ENCODE assay signal across 1 cellular context in the genomic region with DNA sequence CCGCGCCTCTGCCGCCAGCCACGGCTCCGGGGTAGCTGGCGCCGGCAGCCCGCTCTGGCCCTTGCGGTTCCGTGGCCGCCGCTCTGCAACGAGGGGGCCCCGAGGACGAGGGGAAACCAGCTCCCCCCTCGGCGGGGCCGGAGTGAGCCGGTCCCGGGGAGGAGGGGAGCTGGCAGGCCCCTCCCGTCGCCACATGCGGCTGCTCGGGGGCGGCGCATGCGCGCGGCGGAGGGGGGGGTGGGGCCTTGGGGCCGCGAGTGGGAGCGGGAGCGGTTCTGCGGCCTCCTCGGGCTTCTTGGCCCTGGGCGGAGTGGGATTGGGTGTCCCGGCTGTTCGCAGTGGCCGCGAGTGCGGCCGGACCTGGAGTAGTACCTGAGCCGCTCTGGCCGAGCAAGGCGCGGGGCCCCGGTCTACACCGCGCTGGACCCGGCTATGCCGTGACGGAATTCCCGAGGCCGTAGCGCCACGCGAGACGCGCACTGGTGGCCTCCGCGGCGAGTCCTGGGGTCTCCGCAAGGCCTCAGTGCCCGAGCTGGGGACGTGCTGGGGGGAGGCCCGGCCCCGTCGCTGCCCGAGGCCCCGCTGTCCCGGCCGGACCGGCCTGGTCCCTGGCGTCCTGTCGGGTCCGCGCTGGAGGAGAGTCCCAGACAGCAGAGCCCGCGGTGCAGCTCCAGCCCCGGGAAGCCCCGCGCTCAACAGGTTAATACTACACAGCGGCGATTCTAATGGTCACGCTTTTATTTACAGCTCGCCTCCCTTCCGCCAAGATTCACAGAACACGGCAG.
TF ChIP-seq lines count a peak whose summit lies in the region.

No MANE protein-coding gene starts in this region.

TF ChIP-seq in HEK293, 187 proteins besides CTCF, POLR2A, EP300 and RAD21 (continued from another document):
- TF ChIP-seq, protein P1, sequence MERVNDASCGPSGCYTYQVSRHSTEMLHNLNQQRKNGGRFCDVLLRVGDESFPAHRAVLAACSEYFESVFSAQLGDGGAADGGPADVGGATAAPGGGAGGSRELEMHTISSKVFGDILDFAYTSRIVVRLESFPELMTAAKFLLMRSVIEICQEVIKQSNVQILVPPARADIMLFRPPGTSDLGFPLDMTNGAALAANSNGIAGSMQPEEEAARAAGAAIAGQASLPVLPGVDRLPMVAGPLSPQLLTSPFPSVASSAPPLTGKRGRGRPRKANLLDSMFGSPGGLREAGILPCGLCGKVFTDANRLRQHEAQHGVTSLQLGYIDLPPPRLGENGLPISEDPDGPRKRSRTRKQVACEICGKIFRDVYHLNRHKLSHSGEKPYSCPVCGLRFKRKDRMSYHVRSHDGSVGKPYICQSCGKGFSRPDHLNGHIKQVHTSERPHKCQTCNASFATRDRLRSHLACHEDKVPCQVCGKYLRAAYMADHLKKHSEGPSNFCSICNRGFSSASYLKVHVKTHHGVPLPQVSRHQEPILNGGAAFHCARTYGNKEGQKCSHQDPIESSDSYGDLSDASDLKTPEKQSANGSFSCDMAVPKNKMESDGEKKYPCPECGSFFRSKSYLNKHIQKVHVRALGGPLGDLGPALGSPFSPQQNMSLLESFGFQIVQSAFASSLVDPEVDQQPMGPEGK (tag by site-specific recombination; IDR thresholded peaks at IDR 0.05): peak; percentile 78
- peak; percentile 89 for TF ChIP-seq ZNF501 (tag by site-specific recombination; IDR thresholded peaks at IDR 0.05)
- no peak for TF ChIP-seq ZNF677 (tag by site-specific recombination; IDR thresholded peaks at IDR 0.05)
- TF ChIP-seq, protein P2, sequence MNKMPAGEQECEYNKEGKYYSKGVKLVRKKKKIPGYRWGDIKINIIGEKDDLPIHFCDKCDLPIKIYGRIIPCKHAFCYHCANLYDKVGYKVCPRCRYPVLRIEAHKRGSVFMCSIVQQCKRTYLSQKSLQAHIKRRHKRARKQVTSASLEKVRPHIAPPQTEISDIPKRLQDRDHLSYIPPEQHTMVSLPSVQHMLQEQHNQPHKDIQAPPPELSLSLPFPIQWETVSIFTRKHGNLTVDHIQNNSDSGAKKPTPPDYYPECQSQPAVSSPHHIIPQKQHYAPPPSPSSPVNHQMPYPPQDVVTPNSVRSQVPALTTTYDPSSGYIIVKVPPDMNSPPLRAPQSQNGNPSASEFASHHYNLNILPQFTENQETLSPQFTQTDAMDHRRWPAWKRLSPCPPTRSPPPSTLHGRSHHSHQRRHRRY (tag by site-specific recombination; IDR thresholded peaks at IDR 0.05): no peak
- TF ChIP-seq, protein P3, sequence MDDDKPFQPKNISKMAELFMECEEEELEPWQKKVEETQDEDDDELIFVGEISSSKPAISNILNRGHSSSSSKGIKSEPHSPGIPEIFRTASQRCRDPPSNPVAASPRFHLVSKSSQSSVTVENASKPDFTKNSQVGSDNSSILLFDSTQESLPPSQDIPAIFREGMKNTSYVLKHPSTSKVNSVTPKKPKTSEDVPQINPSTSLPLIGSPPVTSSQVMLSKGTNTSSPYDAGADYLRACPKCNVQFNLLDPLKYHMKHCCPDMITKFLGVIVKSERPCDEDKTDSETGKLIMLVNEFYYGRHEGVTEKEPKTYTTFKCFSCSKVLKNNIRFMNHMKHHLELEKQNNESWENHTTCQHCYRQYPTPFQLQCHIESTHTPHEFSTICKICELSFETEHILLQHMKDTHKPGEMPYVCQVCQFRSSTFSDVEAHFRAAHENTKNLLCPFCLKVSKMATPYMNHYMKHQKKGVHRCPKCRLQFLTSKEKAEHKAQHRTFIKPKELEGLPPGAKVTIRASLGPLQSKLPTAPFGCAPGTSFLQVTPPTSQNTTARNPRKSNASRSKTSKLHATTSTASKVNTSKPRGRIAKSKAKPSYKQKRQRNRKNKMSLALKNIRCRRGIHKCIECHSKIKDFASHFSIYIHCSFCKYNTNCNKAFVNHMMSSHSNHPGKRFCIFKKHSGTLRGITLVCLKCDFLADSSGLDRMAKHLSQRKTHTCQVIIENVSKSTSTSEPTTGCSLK (tag by site-specific recombination; IDR thresholded peaks at IDR 0.05): no peak
- TF ChIP-seq, protein P4, sequence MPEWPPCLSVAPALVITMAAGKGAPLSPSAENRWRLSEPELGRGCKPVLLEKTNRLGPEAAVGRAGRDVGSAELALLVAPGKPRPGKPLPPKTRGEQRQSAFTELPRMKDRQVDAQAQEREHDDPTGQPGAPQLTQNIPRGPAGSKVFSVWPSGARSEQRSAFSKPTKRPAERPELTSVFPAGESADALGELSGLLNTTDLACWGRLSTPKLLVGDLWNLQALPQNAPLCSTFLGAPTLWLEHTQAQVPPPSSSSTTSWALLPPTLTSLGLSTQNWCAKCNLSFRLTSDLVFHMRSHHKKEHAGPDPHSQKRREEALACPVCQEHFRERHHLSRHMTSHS (tag by site-specific recombination; IDR thresholded peaks at IDR 0.05): no peak
TF ChIP-seq in HEK293: peak in this region for 54.
